1 cellular context compared by ENCODE assay signal in genomic region chr1:183982172-183982963, GRCh38.
TF ChIP-seq lines count a peak whose summit lies in the region.

No MANE protein-coding gene starts in this region.

TF ChIP-seq in K562, 482 proteins besides CTCF, POLR2A, EP300 and RAD21 (continued from another document and continues in another):
- TF ChIP-seq DPF2 (IDR thresholded peaks at IDR 0.05) (0 out of 2 replicates have a peak, but pooled peaks have one; percentile 40), OTX1 (CRISPR knock-in tag; IDR thresholded peaks at IDR 0.05) (0 out of 2 replicates have a peak, but pooled peaks have one; percentile 23), ZNF586 (CRISPR knock-in tag; conservative IDR thresholded peaks at IDR 0.05) (no peak), SETDB1 (IDR thresholded peaks at IDR 0.05; ENCODE audit: low read length) (no peak), SRF (CRISPR knock-in tag; IDR thresholded peaks at IDR 0.05) (peak in 1 of 2 experiments; percentile 50; a peak in 1 of 4 replicates), GTF3C2 (IDR thresholded peaks at IDR 0.05; ENCODE audit: borderline replicate concordance, extremely low read depth, insufficient read length) (no peak), ZNF175 (CRISPR knock-in tag; IDR thresholded peaks at IDR 0.05; ENCODE audit: low read depth) (peak; percentile 85), EZH2 (IDR thresholded peaks at IDR 0.05; ENCODE audit: borderline replicate concordance, low read depth, low read length) (no peak), ARID1B (IDR thresholded peaks at IDR 0.05) (peak; percentile 26; the same call in 1 of the 2 replicates), RCOR1 (IDR thresholded peaks at IDR 0.05; ENCODE audit: borderline replicate concordance in 1 of 2, low read depth in 2 of 2, low read length in 2 of 2) (0 out of 4 replicates have a peak, but pooled peaks of 1 of the 2 experiments have one; percentile 38), HNRNPH1 (optimal IDR thresholded peaks at IDR 0.05; ENCODE audit: low read depth, low read length) (no peak), KLF1 (tag; IDR thresholded peaks at IDR 0.05) (no peak), ZNF232 (CRISPR knock-in tag; IDR thresholded peaks at IDR 0.05) (no peak), ERF (CRISPR knock-in tag; IDR thresholded peaks at IDR 0.05) (0 out of 2 replicates have a peak, but pooled peaks have one; percentile 39), ESRRB (CRISPR knock-in tag; IDR thresholded peaks at IDR 0.05; ENCODE audit: borderline replicate concordance) (no peak), NFXL1 (CRISPR knock-in tag; IDR thresholded peaks at IDR 0.05) (peak; percentile 65; the same call in 1 of the 2 replicates), ZNF23 (CRISPR knock-in tag; IDR thresholded peaks at IDR 0.05) (no peak), ZNF76 (CRISPR knock-in tag; IDR thresholded peaks at IDR 0.05; ENCODE audit: borderline replicate concordance) (no peak), ETV5 (CRISPR knock-in tag; IDR thresholded peaks at IDR 0.05; ENCODE audit: low read depth) (no peak), MAZ (CRISPR knock-in tag; conservative IDR thresholded peaks at IDR 0.05 in 1 of 2, IDR thresholded peaks at IDR 0.05 in 1 of 2) (peak in 1 of 2 experiments; percentile 54; a peak in 2 of 4 replicates), CHD7 (IDR thresholded peaks at IDR 0.05; ENCODE audit: low read depth, low read length) (no peak), ZBTB17 (CRISPR knock-in tag; IDR thresholded peaks at IDR 0.05) (0 out of 2 replicates have a peak, but pooled peaks have one; percentile 29), ZFX (CRISPR knock-in tag; IDR thresholded peaks at IDR 0.05) (no peak), ZNF408 (CRISPR knock-in tag; IDR thresholded peaks at IDR 0.05; ENCODE audit: low read depth) (no peak), SMAD4 (CRISPR knock-in tag; conservative IDR thresholded peaks at IDR 0.05) (peak; percentile 60), TFAP4 (CRISPR knock-in tag; IDR thresholded peaks at IDR 0.05; ENCODE audit: borderline replicate concordance) (no peak), FOSL1 (tag; conservative IDR thresholded peaks at IDR 0.05) (peak; percentile 95), PTTG1 (tag; IDR thresholded peaks at IDR 0.05; ENCODE audit: low read depth) (no peak), TEAD1 (CRISPR knock-in tag; IDR thresholded peaks at IDR 0.05) (0 out of 4 replicates have a peak, but pooled peaks of 1 of the 2 experiments have one; percentile 13), ZC3H4 (CRISPR knock-in tag; IDR thresholded peaks at IDR 0.05; ENCODE audit: borderline replicate concordance) (no peak), ZNF347 (CRISPR knock-in tag; IDR thresholded peaks at IDR 0.05; ENCODE audit: low read depth) (no peak), CSDE1 (IDR thresholded peaks at IDR 0.05) (no peak), ZNF785 (CRISPR knock-in tag; IDR thresholded peaks at IDR 0.05) (no peak), MTF1 (CRISPR knock-in tag; IDR thresholded peaks at IDR 0.05; ENCODE audit: borderline replicate concordance) (no peak)
- TF ChIP-seq, protein P1, sequence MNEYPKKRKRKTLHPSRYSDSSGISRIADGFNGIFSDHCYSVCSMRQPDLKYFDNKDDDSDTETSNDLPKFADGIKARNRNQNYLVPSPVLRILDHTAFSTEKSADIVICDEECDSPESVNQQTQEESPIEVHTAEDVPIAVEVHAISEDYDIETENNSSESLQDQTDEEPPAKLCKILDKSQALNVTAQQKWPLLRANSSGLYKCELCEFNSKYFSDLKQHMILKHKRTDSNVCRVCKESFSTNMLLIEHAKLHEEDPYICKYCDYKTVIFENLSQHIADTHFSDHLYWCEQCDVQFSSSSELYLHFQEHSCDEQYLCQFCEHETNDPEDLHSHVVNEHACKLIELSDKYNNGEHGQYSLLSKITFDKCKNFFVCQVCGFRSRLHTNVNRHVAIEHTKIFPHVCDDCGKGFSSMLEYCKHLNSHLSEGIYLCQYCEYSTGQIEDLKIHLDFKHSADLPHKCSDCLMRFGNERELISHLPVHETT (CRISPR knock-in tag; conservative IDR thresholded peaks at IDR 0.05 in 1 of 2, IDR thresholded peaks at IDR 0.05 in 1 of 2) = no peak
- TF ChIP-seq, protein P2, sequence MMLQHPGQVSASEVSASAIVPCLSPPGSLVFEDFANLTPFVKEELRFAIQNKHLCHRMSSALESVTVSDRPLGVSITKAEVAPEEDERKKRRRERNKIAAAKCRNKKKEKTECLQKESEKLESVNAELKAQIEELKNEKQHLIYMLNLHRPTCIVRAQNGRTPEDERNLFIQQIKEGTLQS (IDR thresholded peaks at IDR 0.05) = peak; percentile 48
- TF ChIP-seq, protein P2 (CRISPR knock-in tag; conservative IDR thresholded peaks at IDR 0.05) = no peak
- TF ChIP-seq, protein P3, sequence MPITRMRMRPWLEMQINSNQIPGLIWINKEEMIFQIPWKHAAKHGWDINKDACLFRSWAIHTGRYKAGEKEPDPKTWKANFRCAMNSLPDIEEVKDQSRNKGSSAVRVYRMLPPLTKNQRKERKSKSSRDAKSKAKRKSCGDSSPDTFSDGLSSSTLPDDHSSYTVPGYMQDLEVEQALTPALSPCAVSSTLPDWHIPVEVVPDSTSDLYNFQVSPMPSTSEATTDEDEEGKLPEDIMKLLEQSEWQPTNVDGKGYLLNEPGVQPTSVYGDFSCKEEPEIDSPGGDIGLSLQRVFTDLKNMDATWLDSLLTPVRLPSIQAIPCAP (CRISPR knock-in tag; IDR thresholded peaks at IDR 0.05; ENCODE audit: borderline replicate concordance) = no peak
- TF ChIP-seq, protein P4, sequence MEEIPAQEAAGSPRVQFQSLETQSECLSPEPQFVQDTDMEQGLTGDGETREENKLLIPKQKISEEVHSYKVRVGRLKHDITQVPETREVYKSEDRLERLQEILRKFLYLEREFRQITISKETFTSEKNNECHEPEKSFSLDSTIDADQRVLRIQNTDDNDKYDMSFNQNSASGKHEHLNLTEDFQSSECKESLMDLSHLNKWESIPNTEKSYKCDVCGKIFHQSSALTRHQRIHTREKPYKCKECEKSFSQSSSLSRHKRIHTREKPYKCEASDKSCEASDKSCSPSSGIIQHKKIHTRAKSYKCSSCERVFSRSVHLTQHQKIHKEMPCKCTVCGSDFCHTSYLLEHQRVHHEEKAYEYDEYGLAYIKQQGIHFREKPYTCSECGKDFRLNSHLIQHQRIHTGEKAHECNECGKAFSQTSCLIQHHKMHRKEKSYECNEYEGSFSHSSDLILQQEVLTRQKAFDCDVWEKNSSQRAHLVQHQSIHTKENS (CRISPR knock-in tag; IDR thresholded peaks at IDR 0.05) = no peak
- TF ChIP-seq, protein P5, sequence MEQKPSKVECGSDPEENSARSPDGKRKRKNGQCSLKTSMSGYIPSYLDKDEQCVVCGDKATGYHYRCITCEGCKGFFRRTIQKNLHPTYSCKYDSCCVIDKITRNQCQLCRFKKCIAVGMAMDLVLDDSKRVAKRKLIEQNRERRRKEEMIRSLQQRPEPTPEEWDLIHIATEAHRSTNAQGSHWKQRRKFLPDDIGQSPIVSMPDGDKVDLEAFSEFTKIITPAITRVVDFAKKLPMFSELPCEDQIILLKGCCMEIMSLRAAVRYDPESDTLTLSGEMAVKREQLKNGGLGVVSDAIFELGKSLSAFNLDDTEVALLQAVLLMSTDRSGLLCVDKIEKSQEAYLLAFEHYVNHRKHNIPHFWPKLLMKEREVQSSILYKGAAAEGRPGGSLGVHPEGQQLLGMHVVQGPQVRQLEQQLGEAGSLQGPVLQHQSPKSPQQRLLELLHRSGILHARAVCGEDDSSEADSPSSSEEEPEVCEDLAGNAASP (IDR thresholded peaks at IDR 0.05) = no peak
